8 cellular contexts compared by ENCODE assay signal in genomic region chr9:97012617-97013016, GRCh38. TPM values are rescaled to one million over a fixed set of nuclear protein-coding genes. Genes with fewer than 3 reads are reported as not detected.
A peak's percentile ranks its signal among the peaks of the same experiment; 100 is the strongest.
DNase-seq lines count a peak whose midpoint lies in the region; ATAC-seq and TF ChIP-seq lines count a peak whose summit lies in the region.
"Not testable (repeated sequence)": the region's sequence is repeated elsewhere in the genome, so short reads cannot be mapped to it uniquely, and the experiment has no call there.

No MANE protein-coding gene starts in this region.

- H3K9me3 ChIP-seq in DND-41 (ENCODE audit: insufficient read depth, low read length, severe bottlenecking); OCI-LY3 (ENCODE audit: insufficient read depth, low read length); fibroblast of lung (ENCODE audit: control insufficient read depth, insufficient read depth, low read depth, low read length): not testable (repeated sequence)

- CTCF ChIA-PET in activated naive CD4-positive, alpha-beta T cell treated with anti-CD3 and anti-CD28 coated beads for 36 hours (lab: Charles Lee): not testable (repeated sequence)

- peak overlapping the region; percentile 79 for H3K56ac ChIP-seq in mesendoderm (ENCODE audit: low read length)

- H3K27me3 Mint-ChIP-seq in activated naive CD4-positive, alpha-beta T cell treated with anti-CD3 and anti-CD28 coated beads for 36 hours (ENCODE audit: low read depth); stimulated activated naive B cell treated with anti-CD40 and anti-IgM and Interleukin-4, amounts not matched to agents 10 μg/mL and 1 μg/mL and 100 μg/mL, for 72 hours: not testable (repeated sequence)

- H2BK120ac ChIP-seq in mesendoderm (ENCODE audit: low read depth, low read length): not testable (repeated sequence)

- H3K27ac Mint-ChIP-seq in activated naive CD4-positive, alpha-beta T cell treated with anti-CD3 and anti-CD28 coated beads for 36 hours: peak overlapping the region; percentile 82
- peak overlapping the region; percentile 94 for H3K27ac Mint-ChIP-seq in stimulated activated naive B cell treated with anti-CD40 and anti-IgM and Interleukin-4, amounts not matched to agents 10 μg/mL and 1 μg/mL and 100 μg/mL, for 72 hours

- not testable (repeated sequence) for H3K4me1 Mint-ChIP-seq in activated naive CD4-positive, alpha-beta T cell treated with anti-CD3 and anti-CD28 coated beads for 36 hours (ENCODE audit: low read depth); stimulated activated naive B cell treated with anti-CD40 and anti-IgM and Interleukin-4, amounts not matched to agents 10 μg/mL and 1 μg/mL and 100 μg/mL, for 72 hours

- H3K4me3 ChIP-seq in DND-41 (ENCODE audit: low read depth in 1 of 2, low read length in 2 of 2) (peak overlapping the region; percentile 42 to 60; a peak in 3 of 4 replicates), OCI-LY3 (ENCODE audit: low read length) (peak overlapping the region; percentile 71), fibroblast of lung (replicated peaks in 1 of 4; ENCODE audit: control extremely low read depth in 1 of 4, insufficient read depth in 1 of 4, low read depth in 3 of 4, low read length in 4 of 4) (peak overlapping the region; percentile 36 to 73 (median 57)), mesendoderm (ENCODE audit: low read length) (peak overlapping the region; percentile 61)

- peak overlapping the region; percentile 67 for H3K4me2 ChIP-seq in DND-41 (ENCODE audit: insufficient read depth, low read length)
- peak overlapping the region; percentile 62 for H3K4me2 ChIP-seq in OCI-LY3 (ENCODE audit: low read length)
- not testable (repeated sequence) for H3K4me2 ChIP-seq in fibroblast of lung (ENCODE audit: extremely low read depth, insufficient read depth, low read length)
- peak overlapping the region; percentile 71 for H3K4me2 ChIP-seq in mesendoderm (ENCODE audit: low read length)

- H2AFZ ChIP-seq in DND-41 (ENCODE audit: low read depth, low read length); OCI-LY3 (ENCODE audit: low read depth, low read length); fibroblast of lung (ENCODE audit: low read length): not testable (repeated sequence)

- 0 out of 2 replicates have a peak overlapping the region, but pooled peaks have one; percentile 26 for H3K27ac ChIP-seq in DND-41 (ENCODE audit: low read length)
- peak overlapping the region; percentile 52 for H3K27ac ChIP-seq in OCI-LY3 (ENCODE audit: low read length)
- H3K27ac ChIP-seq in fibroblast of lung (ENCODE audit: insufficient read depth, low read length); mesendoderm (ENCODE audit: low read depth, low read length): not testable (repeated sequence)

- H4K5ac ChIP-seq in mesendoderm (ENCODE audit: low read length): not testable (repeated sequence)

- not testable (repeated sequence) for H3K79me1 ChIP-seq in mesendoderm (ENCODE audit: low read length)

- intact Hi-C loops in activated naive CD4-positive, alpha-beta T cell treated with anti-CD3 and anti-CD28 coated beads for 36 hours (cut with micrococcal nuclease): loop anchor here (2.0 kb wide), 2 partner anchors 50 to 226 kb away; no protein-coding TSS in a partner anchor

- H3K79me2 ChIP-seq in DND-41 (ENCODE audit: insufficient read depth, low read length) (peaks cover 39% of the 10 kb centered on the region), OCI-LY3 (ENCODE audit: low read length) (peaks cover 35% of the 10 kb centered on the region), mesendoderm (ENCODE audit: control insufficient read depth, insufficient read depth, low read length) (peaks cover 15% of the 10 kb centered on the region)
- not testable (repeated sequence) for H3K79me2 ChIP-seq in fibroblast of lung (ENCODE audit: control insufficient read depth, insufficient read depth, low read length)

- H3K36me3 Mint-ChIP-seq in activated naive CD4-positive, alpha-beta T cell treated with anti-CD3 and anti-CD28 coated beads for 36 hours (ENCODE audit: low read depth); stimulated activated naive B cell treated with anti-CD40 and anti-IgM and Interleukin-4, amounts not matched to agents 10 μg/mL and 1 μg/mL and 100 μg/mL, for 72 hours: not testable (repeated sequence)

- not testable (repeated sequence) for H3K9me3 Mint-ChIP-seq in activated naive CD4-positive, alpha-beta T cell treated with anti-CD3 and anti-CD28 coated beads for 36 hours; stimulated activated naive B cell treated with anti-CD40 and anti-IgM and Interleukin-4, amounts not matched to agents 10 μg/mL and 1 μg/mL and 100 μg/mL, for 72 hours

- not testable (repeated sequence) for H2AK5ac ChIP-seq in mesendoderm (ENCODE audit: low read length)

- not testable (repeated sequence) for H4K20me1 ChIP-seq in DND-41 (ENCODE audit: insufficient read depth, low read length); OCI-LY3 (ENCODE audit: insufficient read depth, low read length); fibroblast of lung (ENCODE audit: control insufficient read depth, extremely low read depth, insufficient read depth, low read length)

- H3K23ac ChIP-seq in mesendoderm (ENCODE audit: low read length): not testable (repeated sequence)

- H3K9ac ChIP-seq in DND-41 (ENCODE audit: low read depth, low read length) (peak overlapping the region; percentile 59), OCI-LY3 (ENCODE audit: low read length) (peak overlapping the region; percentile 65), fibroblast of lung (ENCODE audit: insufficient read depth, low read length) (peak overlapping the region; percentile 26), mesendoderm (ENCODE audit: low read length) (peak overlapping the region; percentile 70)

- not testable (repeated sequence) for H3K36me3 ChIP-seq in DND-41 (ENCODE audit: insufficient read depth, low read length); OCI-LY3 (replicated peaks; ENCODE audit: low read depth, low read length); fibroblast of lung (ENCODE audit: control insufficient read depth, insufficient read depth, low read length); mesendoderm (ENCODE audit: control insufficient read depth, insufficient read depth, low read length)

- H3K4me3 Mint-ChIP-seq in activated naive CD4-positive, alpha-beta T cell treated with anti-CD3 and anti-CD28 coated beads for 36 hours: peak overlapping the region; percentile 88
- peak overlapping the region; percentile 84 to 86 for H3K4me3 Mint-ChIP-seq in stimulated activated naive B cell treated with anti-CD40 and anti-IgM and Interleukin-4, amounts not matched to agents 10 μg/mL and 1 μg/mL and 100 μg/mL, for 72 hours

- H3K27me3 ChIP-seq in DND-41 (ENCODE audit: insufficient read depth, low read length, poor library complexity); OCI-LY3 (ENCODE audit: low read depth, low read length); fibroblast of lung (ENCODE audit: control insufficient read depth, insufficient read depth, low read length); mesendoderm (ENCODE audit: insufficient read depth, low read length, poor library complexity): not testable (repeated sequence)

- not testable (repeated sequence) for H3K4ac ChIP-seq in mesendoderm (ENCODE audit: low read depth, low read length)

- ATAC-seq in DND-41 (ENCODE audit: insufficient read depth, low read depth): peak; percentile 71
- ATAC-seq in GM21381 (IDR thresholded peaks at IDR 0.05; ENCODE audit: unreplicated experiment): peak; percentile 63
- ATAC-seq in HG03108 (IDR thresholded peaks at IDR 0.05; ENCODE audit: unreplicated experiment): peak; percentile 55
- ATAC-seq in stimulated activated naive B cell treated with anti-CD40 and anti-IgM and Interleukin-4, amounts not matched to agents 10 μg/mL and 1 μg/mL and 100 μg/mL, for 72 hours (replicated peaks): peak; percentile 61 to 63

- H2BK5ac ChIP-seq in mesendoderm (ENCODE audit: low read length): not testable (repeated sequence)

- H3K4me1 ChIP-seq in DND-41 (ENCODE audit: insufficient read depth, low read length); OCI-LY3 (ENCODE audit: low read length); fibroblast of lung (ENCODE audit: control insufficient read depth, extremely low read depth, insufficient read depth, low read length); mesendoderm (ENCODE audit: control insufficient read depth, low read depth, low read length): not testable (repeated sequence)

- not testable (repeated sequence) for H2BK15ac ChIP-seq in mesendoderm (replicated peaks; ENCODE audit: low read depth)

- no CpG with 5 or more reads among the region's 18 CpGs for whole genome bisulfite sequencing in mesendoderm (ENCODE audit: extremely low coverage, insufficient coverage, low lambda C conversion rate)

- TF ChIP-seq CTCF in DND-41 (IDR thresholded peaks at IDR 0.05; ENCODE audit: borderline replicate concordance, extremely low read depth, low read length, poor library complexity, severe bottlenecking); OCI-LY3 (IDR thresholded peaks at IDR 0.05; ENCODE audit: low read depth, low read length); fibroblast of lung (conservative IDR thresholded peaks at IDR 0.05 in 1 of 2, IDR thresholded peaks at IDR 0.05 in 1 of 2; ENCODE audit: low read depth in 1 of 2, low read length in 2 of 2): not testable (repeated sequence)

- H4K8ac ChIP-seq in mesendoderm (ENCODE audit: low read depth, low read length): not testable (repeated sequence)

- DNase-seq in DND-41: peak; percentile 10
- not testable (repeated sequence) for DNase-seq in activated naive CD4-positive, alpha-beta T cell treated with anti-CD3 and anti-CD28 coated beads for 36 hours; mesendoderm
- DNase-seq in fibroblast of lung (ENCODE audit: low read depth in 2 of 2): peak; percentile 5 to 15
- peak; percentile 1 for DNase-seq in stimulated activated naive B cell treated with anti-CD40 and anti-IgM and Interleukin-4, amounts not matched to agents 10 μg/mL and 1 μg/mL and 100 μg/mL, for 72 hours

- H3K18ac ChIP-seq in mesendoderm (ENCODE audit: low read length): not testable (repeated sequence)

RNA-seq across cellular contexts. Expression of gene CTSV, which starts 26.3 kb away (rescaled TPM):
- total RNA-seq in activated naive CD4-positive, alpha-beta T cell treated with anti-CD3 and anti-CD28 coated beads for 36 hours: 1 to 10 TPM in 1 of 2 experiments, under 1 TPM in 1; 0.95 to 1.2 TPM
- total RNA-seq in fibroblast of lung: under 0.01 and 0.66 TPM in 2 replicates
- polyA plus RNA-seq in fibroblast of lung: 0.25 and 0.63 TPM in 2 replicates
- polyA plus RNA-seq in fibroblast of lung (2012): 0.16 and 0.47 TPM in 2 replicates
- polyA minus RNA-seq in fibroblast of lung (ENCODE audit: low replicate concordance): not detected in 2 replicates
- 56.9 TPM for polyA plus RNA-seq in mesendoderm (2013, experiment 1 of 2)
- 61.7 TPM for polyA plus RNA-seq in mesendoderm (2013, experiment 2 of 2)
